In the genomic region with DNA sequence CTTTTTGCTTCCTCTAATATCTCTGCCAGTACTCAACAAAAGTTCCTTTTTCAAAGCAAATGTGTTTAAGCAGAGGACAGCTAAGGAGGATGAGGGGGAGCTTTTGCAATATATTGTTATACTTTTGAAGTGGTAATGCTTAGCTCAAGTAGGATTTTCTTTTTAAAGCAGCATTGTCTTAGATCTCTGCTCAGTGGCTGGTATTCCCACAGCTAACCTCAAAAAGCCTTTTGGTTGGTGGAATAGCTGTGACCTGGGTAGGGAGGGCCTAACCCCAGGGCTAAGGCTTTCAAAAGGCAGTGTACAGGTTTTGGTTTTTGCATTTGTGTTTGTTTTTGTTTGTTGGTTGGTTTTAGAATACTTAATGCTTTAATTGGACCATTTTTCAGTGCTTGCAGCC, we compare ENCODE assay signal across 23 cellular contexts.
DNase-seq lines count a peak whose midpoint lies in the region; ATAC-seq, FAIRE-seq and TF ChIP-seq lines count a peak whose summit lies in the region.
"Had no signal": no experiment of that assay in that cellular context is flagged by ENCODE, and none has a peak within 500 bp of the region (broad histone marks: within the 10 kb centered on the region; RNA-seq: fewer than 3 reads in every experiment).

No MANE protein-coding gene starts in this region.

- H3K4me3 ChIP-seq in HepG2 (replicated peaks in 1 of 3; ENCODE audit: insufficient read depth in 1 of 3, low read depth in 2 of 3, low read length in 3 of 3) (no peak overlapping the region), right lobe of liver (no peak overlapping the region), PC-3 (ENCODE audit: low read length) (no peak overlapping the region), endodermal cell (ENCODE audit: low read length) (no peak overlapping the region)
- H3K4me3 ChIP-seq: BLaER1 treated with 17β-estradiol and CSF1 and Interleukin-3, amounts not matched to agents 10 nM and 100 nM; Peyer's patch; SJSA1 had no signal

- no peak for DNase-seq in HepG2 (ENCODE audit: low spot score)
- DNase-seq in right lobe of liver = no peak
- no peak for DNase-seq in PC-3
- peak; percentile 31 for DNase-seq in endodermal cell
- DNase-seq in NCI-H146 treated with DMSO at 0.1 percent for 48 hours (lab: John Stamatoyannopoulos, UW; ENCODE audit: unreplicated experiment) = no peak
- DNase-seq in pons (ENCODE audit: low spot score) = no peak
- DNase-seq: 8988T; CD4-positive, alpha-beta T cell; GOT3; KBM-7; MM.1S; NCI-H1694; NCI-H2029 treated with DMSO at 0.1 percent for 48 hours; NCI-H446 treated with DMSO at 0.1 percent for 48 hours; Peyer's patch; T-cell had no signal

- TF ChIP-seq CTCF in HepG2 (CRISPR knock-in tag; IDR thresholded peaks at IDR 0.05) (no peak), right lobe of liver (IDR thresholded peaks at IDR 0.05) (no peak), PC-3 (conservative IDR thresholded peaks at IDR 0.05; ENCODE audit: low read depth, low read length) (no peak), endodermal cell (conservative IDR thresholded peaks at IDR 0.05) (no peak)

- H3K27me3 Mint-ChIP-seq in endodermal cell (ENCODE audit: insufficient read depth) = no peaks in the 10 kb centered on the region

- H3K9me3 Mint-ChIP-seq in endodermal cell = no peaks in the 10 kb centered on the region
- H3K9me3 Mint-ChIP-seq: CD4-positive, alpha-beta T cell; T-cell had no signal

- H4K20me1 ChIP-seq in HepG2 (ENCODE audit: insufficient read depth, low read length) = no peaks in the 10 kb centered on the region
- H4K20me1 ChIP-seq in PC-3 (ENCODE audit: low read length) = no peaks in the 10 kb centered on the region
- H4K20me1 ChIP-seq: BLaER1 treated with 17β-estradiol and CSF1 and Interleukin-3, amounts not matched to agents 10 nM and 100 nM had no signal

- no peaks in the 10 kb centered on the region for H3F3A ChIP-seq in PC-3 (ENCODE audit: low read length, unreplicated experiment)

- H3K27me3 ChIP-seq in HepG2 (ENCODE audit: control insufficient read depth in 1 of 2, insufficient read depth in 2 of 2, low read length in 2 of 2) = no peaks in the 10 kb centered on the region
- H3K27me3 ChIP-seq in right lobe of liver = no peaks in the 10 kb centered on the region
- no peaks in the 10 kb centered on the region for H3K27me3 ChIP-seq in PC-3 (ENCODE audit: low read length)
- no peaks in the 10 kb centered on the region for H3K27me3 ChIP-seq in endodermal cell (ENCODE audit: control insufficient read depth, insufficient read depth, low read length, poor library complexity, severe bottlenecking)
- H3K27me3 ChIP-seq: BLaER1 treated with 17β-estradiol and CSF1 and Interleukin-3, amounts not matched to agents 10 nM and 100 nM; Peyer's patch; SJSA1 had no signal

- H3K9ac ChIP-seq in HepG2 (ENCODE audit: insufficient read depth, low read depth, low read length) = no peak overlapping the region
- H3K9ac ChIP-seq in PC-3 (ENCODE audit: low read length) = no peak overlapping the region
- no peak overlapping the region for H3K9ac ChIP-seq in endodermal cell (ENCODE audit: extremely low read depth, low read length, poor library complexity, severe bottlenecking)
- H3K9ac ChIP-seq: BLaER1 treated with 17β-estradiol and CSF1 and Interleukin-3, amounts not matched to agents 10 nM and 100 nM had no signal

- no peak overlapping the region for H3K27ac ChIP-seq in HepG2 (ENCODE audit: extremely low read length, insufficient read depth, low read length)
- no peak overlapping the region for H3K27ac ChIP-seq in right lobe of liver
- peak overlapping the region; percentile 39 for H3K27ac ChIP-seq in PC-3 (ENCODE audit: low read length)
- no peak overlapping the region for H3K27ac ChIP-seq in endodermal cell (ENCODE audit: low read depth, low read length)
- H3K27ac ChIP-seq: BLaER1 treated with 17β-estradiol and CSF1 and Interleukin-3, amounts not matched to agents 10 nM and 100 nM; HL-60; Peyer's patch; SJSA1 had no signal

- H2AFZ ChIP-seq in HepG2 (ENCODE audit: low read length) = no peak overlapping the region
- H2AFZ ChIP-seq in PC-3 (ENCODE audit: low read length) = no peak overlapping the region

- peaks cover 5% of the 10 kb centered on the region for H3K4me1 Mint-ChIP-seq in endodermal cell

- ATAC-seq in HepG2 (peak; percentile 34; the same call in 1 of the 3 replicates), right lobe of liver (no peak), PC-3 (no peak), GM21529 (IDR thresholded peaks at IDR 0.05; ENCODE audit: unreplicated experiment) (no peak), HG03565 (IDR thresholded peaks at IDR 0.05; ENCODE audit: unreplicated experiment) (no peak)
- ATAC-seq: T-cell had no signal

- H3K4me2 ChIP-seq in HepG2 (ENCODE audit: low read depth, low read length) (no peak overlapping the region), PC-3 (ENCODE audit: low read length) (peak overlapping the region; percentile 16; the same call in 1 of the 2 replicates)
- H3K4me2 ChIP-seq: BLaER1 treated with 17β-estradiol and CSF1 and Interleukin-3, amounts not matched to agents 10 nM and 100 nM had no signal

- TF ChIP-seq EP300 in HepG2 (IDR thresholded peaks at IDR 0.05; ENCODE audit: low read depth in 2 of 2, low read length in 2 of 2) (no peak), HepG2 (CRISPR knock-in tag; IDR thresholded peaks at IDR 0.05; ENCODE audit: borderline replicate concordance) (no peak)

- no peaks in the 10 kb centered on the region for H3K9me2 ChIP-seq in PC-3 (replicated peaks; ENCODE audit: low read length)

- FAIRE-seq in HepG2 (lab: Jason Lieb, UNC) = no peak
- FAIRE-seq: D721Med, GM18507 had no signal

- POLR2A ChIA-PET in HepG2 (lab: Yijun Ruan, JAX) (no interaction called here), PC-3 (lab: Charles Lee; ENCODE audit: unreplicated experiment) (no interaction called here)

- in situ Hi-C loops in HepG2 (cut with HindIII; ENCODE audit: extremely low pct_ligation_motif_present, low pct_unique_long_range_greater_than_20kb) = loop anchor here (25.0 kb wide), 1 partner anchor 402 kb away; the partner anchor contains the start of gene CCR4

- H3K4me1 ChIP-seq in HepG2 (ENCODE audit: insufficient read depth, low read length) (peaks cover 19% of the 10 kb centered on the region), right lobe of liver (no peaks in the 10 kb centered on the region), PC-3 (ENCODE audit: insufficient read depth, low read length) (peaks cover 47% of the 10 kb centered on the region), endodermal cell (ENCODE audit: control insufficient read depth, insufficient read depth, low read length) (peaks cover 2% of the 10 kb centered on the region)
- H3K4me1 ChIP-seq: BLaER1 treated with 17β-estradiol and CSF1 and Interleukin-3, amounts not matched to agents 10 nM and 100 nM; Peyer's patch had no signal

- CTCF ChIA-PET in HepG2 (lab: Yijun Ruan, JAX; ENCODE audit: low intra/inter-chr PET ratio, low total read pairs) = no interaction called here
- CTCF ChIA-PET in PC-3 (lab: Charles Lee) = no interaction called here

- H3K36me3 ChIP-seq in HepG2 (replicated peaks in 1 of 2; ENCODE audit: control insufficient read depth in 1 of 2, insufficient read depth in 2 of 2, low read length in 2 of 2) = no peaks in the 10 kb centered on the region
- no peaks in the 10 kb centered on the region for H3K36me3 ChIP-seq in right lobe of liver
- no peaks in the 10 kb centered on the region for H3K36me3 ChIP-seq in PC-3 (ENCODE audit: low read depth, low read length)
- H3K36me3 ChIP-seq in endodermal cell (ENCODE audit: control insufficient read depth, insufficient read depth, low read length) = peaks cover 10% of the 10 kb centered on the region
- H3K36me3 ChIP-seq: BLaER1 treated with 17β-estradiol and CSF1 and Interleukin-3, amounts not matched to agents 10 nM and 100 nM; Peyer's patch had no signal

- no peak for TF ChIP-seq RAD21 in HepG2 (CRISPR knock-in tag; IDR thresholded peaks at IDR 0.05)

- no peak for TF ChIP-seq POLR2A in HepG2 (IDR thresholded peaks at IDR 0.05; ENCODE audit: insufficient read depth in 1 of 2, low read depth in 2 of 2, low read length in 2 of 2)
- no peak for TF ChIP-seq POLR2A in right lobe of liver (IDR thresholded peaks at IDR 0.05)

- H3K27ac Mint-ChIP-seq in endodermal cell = no peak overlapping the region
- H3K27ac Mint-ChIP-seq: CD4-positive, alpha-beta T cell; T-cell had no signal

- BruUV-seq in HepG2 (replicated peaks; lab: Mats Ljungman, UMichigan) (no TSS peak), PC-3 (replicated peaks; lab: Mats Ljungman, UMichigan) (no TSS peak)

- H3K79me2 ChIP-seq in HepG2 (ENCODE audit: insufficient read depth, low read length) (no peaks in the 10 kb centered on the region), PC-3 (ENCODE audit: low read length) (no peaks in the 10 kb centered on the region)

- H3K36me3 Mint-ChIP-seq in endodermal cell (ENCODE audit: low read depth) = peaks cover 25% of the 10 kb centered on the region
- H3K36me3 Mint-ChIP-seq: T-cell had no signal

- H3K9me3 ChIP-seq in HepG2 (ENCODE audit: low read length) (no peaks in the 10 kb centered on the region), right lobe of liver (no peaks in the 10 kb centered on the region), PC-3 (ENCODE audit: low read length) (no peaks in the 10 kb centered on the region), endodermal cell (ENCODE audit: control insufficient read depth, low read length) (no peaks in the 10 kb centered on the region)
- H3K9me3 ChIP-seq: BLaER1 treated with 17β-estradiol and CSF1 and Interleukin-3, amounts not matched to agents 10 nM and 100 nM; Peyer's patch; SJSA1 had no signal

- intact Hi-C loops in HepG2 (cut with micrococcal nuclease; ENCODE audit: unreplicated experiment) (no loop called here), right lobe of liver (cut with DNase I) (no loop called here), PC-3 (cut with micrococcal nuclease) (no loop called here)

- no peak overlapping the region for H3K4me3 Mint-ChIP-seq in endodermal cell
- H3K4me3 Mint-ChIP-seq: CD4-positive, alpha-beta T cell; T-cell had no signal

TF ChIP-seq in HepG2, 621 proteins besides CTCF, POLR2A, EP300 and RAD21 (continues in another document):
- TF ChIP-seq TCF7 (IDR thresholded peaks at IDR 0.05; ENCODE audit: low read depth) = no peak
- no peak for TF ChIP-seq HINFP (CRISPR knock-in tag; IDR thresholded peaks at IDR 0.05; ENCODE audit: low read depth)
- no peak for TF ChIP-seq ARID2 (CRISPR knock-in tag; IDR thresholded peaks at IDR 0.05; ENCODE audit: borderline replicate concordance)
- no peak for TF ChIP-seq SMAD3 (CRISPR knock-in tag; IDR thresholded peaks at IDR 0.05)
- no peak for TF ChIP-seq ZNF883 (CRISPR knock-in tag; IDR thresholded peaks at IDR 0.05; ENCODE audit: not compliant biosample characterization)
- TF ChIP-seq HOXD1 (CRISPR knock-in tag; IDR thresholded peaks at IDR 0.05) = no peak
